In the genomic region with DNA sequence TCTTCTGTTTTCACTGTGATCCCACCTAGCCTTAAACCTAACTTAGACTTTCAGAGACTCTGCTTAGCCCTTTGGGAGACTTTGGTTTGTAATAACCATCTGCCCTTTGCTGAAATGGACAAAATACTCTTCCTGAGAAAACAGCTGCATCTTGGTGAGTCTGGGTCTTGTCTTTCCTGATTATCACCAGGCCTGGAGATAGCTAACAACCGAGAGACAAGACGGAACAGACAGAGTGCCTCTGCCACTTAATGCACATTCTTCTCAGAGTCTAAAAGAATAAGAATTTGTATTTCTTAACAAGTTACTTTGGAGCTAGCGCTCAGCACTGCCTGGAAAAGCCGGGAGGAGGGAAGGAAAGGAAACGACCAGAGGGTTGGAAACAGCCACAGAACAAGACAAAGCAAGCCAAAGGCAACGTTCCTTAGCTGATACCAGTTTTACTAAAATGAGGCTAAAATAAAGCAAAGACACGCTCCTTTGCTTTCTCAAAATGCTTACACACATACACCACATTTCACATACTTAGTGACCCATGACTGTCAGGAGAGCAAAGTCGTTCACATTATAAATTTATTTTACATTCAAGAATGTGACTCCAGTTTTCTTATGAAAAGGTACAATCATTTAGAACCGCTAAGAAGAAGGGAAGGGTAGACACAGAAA, we compare ENCODE assay signal across 14 cellular contexts.
DNase-seq lines count a peak whose midpoint lies in the region; ATAC-seq, FAIRE-seq and TF ChIP-seq lines count a peak whose summit lies in the region.
"Had no signal": no experiment of that assay in that cellular context is flagged by ENCODE, and none has a peak within 500 bp of the region (broad histone marks: within the 10 kb centered on the region; RNA-seq: fewer than 3 reads in every experiment).

No MANE protein-coding gene starts in this region.

- no peak for FAIRE-seq in GM12891 (lab: Jason Lieb, UNC)
- FAIRE-seq: TTC549 had no signal

- TF ChIP-seq CTCF in foreskin fibroblast (IDR thresholded peaks at IDR 0.05; ENCODE audit: low read depth, low read length) = no peak

- DNase-seq in GM12891 (ENCODE audit: insufficient read length, low spot score) (no peak), HK-2 (ENCODE audit: unreplicated experiment) (peak; percentile 24), glomerular visceral epithelial cell (ENCODE audit: extremely low spot score) (peak; percentile 73), renal cortical epithelial cell (ENCODE audit: low read depth) (peak; percentile 91), pons (ENCODE audit: low spot score) (no peak), COLO829 (ENCODE audit: low spot score) (no peak), foreskin fibroblast (no peak)
- DNase-seq: activated naive CD4-positive, alpha-beta T cell treated with anti-CD3 and anti-CD28 coated beads for 36 hours; esophagus squamous epithelium; mesendoderm; NCI-H187 treated with DMSO at 0.1 percent for 48 hours had no signal

- no peak for TF ChIP-seq POLR2A in GM12891 (IDR thresholded peaks at IDR 0.05; ENCODE audit: low read depth, low read length)

- ATAC-seq in HG02678 (IDR thresholded peaks at IDR 0.05; ENCODE audit: unreplicated experiment) = no peak
- ATAC-seq: Right ventricle myocardium inferior had no signal

- H3K4me3 ChIP-seq in foreskin fibroblast (ENCODE audit: low read depth in 1 of 2, low read length in 2 of 2) = no peak overlapping the region
- H3K4me3 ChIP-seq: esophagus squamous epithelium had no signal

TF ChIP-seq in GM12891, 5 proteins besides CTCF, POLR2A, EP300 and RAD21:
- TF ChIP-seq POU2F2 (IDR thresholded peaks at IDR 0.05; ENCODE audit: low read depth, low read length) (no peak), POLR2AphosphoS5 (IDR thresholded peaks at IDR 0.05; ENCODE audit: low read depth, low read length) (no peak), PAX5 (IDR thresholded peaks at IDR 0.05; ENCODE audit: insufficient read depth, low read length, severe bottlenecking) (peak; percentile 72), SPI1 (IDR thresholded peaks at IDR 0.05; ENCODE audit: low read depth, low read length) (no peak)

Comparison
In these comparisons a context has a peak if more than half of its experiments do, and no peak if none do; other contexts are left out.
1. DNase-seq: peak in HK-2 (single experiment), glomerular visceral epithelial cell (single experiment) and renal cortical epithelial cell (single experiment); none in GM12891 (single experiment), pons (single experiment), COLO829 (single experiment) and foreskin fibroblast (0 of 2).